1 cellular context compared by ENCODE assay signal in genomic region chr9:130755377-130756007, GRCh38.
TF ChIP-seq lines count a peak whose summit lies in the region.

No MANE protein-coding gene starts in this region.

TF ChIP-seq in GM12878, 131 proteins besides CTCF, POLR2A, EP300 and RAD21 (continued from another document):
- TF ChIP-seq ELK1 (IDR thresholded peaks at IDR 0.05; ENCODE audit: low read depth, low read length), result no peak
- no peak for TF ChIP-seq ESRRA (IDR thresholded peaks at IDR 0.05; ENCODE audit: low read length)
- no peak for TF ChIP-seq ZNF622 (IDR thresholded peaks at IDR 0.05)
- TF ChIP-seq MXI1 (IDR thresholded peaks at IDR 0.05; ENCODE audit: low read depth, low read length), result no peak
- TF ChIP-seq POU2F2 (IDR thresholded peaks at IDR 0.05; ENCODE audit: borderline replicate concordance, low read depth, low read length), result no peak
